23 cellular contexts compared by ENCODE assay signal in the genomic region with DNA sequence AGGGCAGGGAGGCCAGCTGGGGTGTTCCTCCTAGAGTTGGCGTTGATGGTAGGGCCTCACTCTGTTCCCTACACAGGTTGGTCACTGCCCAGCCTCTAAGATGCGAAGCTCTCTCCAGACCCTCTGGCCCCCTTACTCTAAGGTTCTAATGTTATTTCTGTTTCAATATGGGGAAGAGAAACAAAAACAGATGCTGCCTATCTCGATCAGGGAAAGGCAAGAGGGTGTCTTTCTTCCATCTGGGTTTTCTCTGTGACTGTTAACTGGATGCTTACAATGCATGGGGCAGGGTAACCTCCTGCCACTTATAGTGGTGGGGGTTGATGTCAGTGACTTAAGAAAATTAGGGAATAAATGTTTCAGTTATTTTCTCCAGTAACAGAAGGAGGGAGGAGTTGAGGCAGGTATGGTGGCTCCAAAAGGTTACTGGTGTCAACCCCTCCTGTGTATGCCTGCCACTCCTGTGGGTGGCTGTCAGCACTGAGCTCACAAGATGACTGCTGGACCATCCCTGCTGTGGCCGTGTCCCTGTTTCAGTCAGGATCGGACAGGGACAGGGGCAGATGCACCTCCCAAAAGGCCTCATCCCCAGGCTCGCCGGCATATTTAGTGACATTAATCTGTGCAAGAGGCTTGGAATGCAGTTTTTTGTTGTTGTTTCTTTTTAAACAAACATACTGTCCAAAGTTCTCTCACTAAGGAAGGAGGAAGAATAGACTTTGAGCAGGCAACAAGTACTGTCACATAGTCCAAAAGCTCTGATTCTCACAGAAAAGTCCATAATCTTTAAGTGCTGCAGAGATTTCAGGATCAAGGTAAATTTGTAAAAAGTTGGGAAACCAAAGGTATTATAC. TPM values are rescaled to one million over a fixed set of nuclear protein-coding genes. Genes with fewer than 3 reads are reported as not detected.
DNase-seq lines count a peak whose midpoint lies in the region; ATAC-seq, FAIRE-seq and TF ChIP-seq lines count a peak whose summit lies in the region.
"Had no signal": no experiment of that assay in that cellular context is flagged by ENCODE, and none has a peak within 500 bp of the region (broad histone marks: within the 10 kb centered on the region; RNA-seq: fewer than 3 reads in every experiment).

No MANE protein-coding gene starts in this region.

- BruUV-seq in HepG2 (replicated peaks; lab: Mats Ljungman, UMichigan) = no TSS peak

- POLR2A ChIA-PET in HepG2 (lab: Yijun Ruan, JAX) = no interaction called here

- H3K9me3 ChIP-seq in adipocyte (ENCODE audit: control insufficient read depth, low read length) = no peaks in the 10 kb centered on the region
- H3K9me3 ChIP-seq in HepG2 (ENCODE audit: low read length) = no peaks in the 10 kb centered on the region
- no peaks in the 10 kb centered on the region for H3K9me3 ChIP-seq in parathyroid adenoma (ENCODE audit: control insufficient read depth, low read length)
- H3K9me3 ChIP-seq in right cardiac atrium (ENCODE audit: control insufficient read depth, low read length) = no peaks in the 10 kb centered on the region
- no peaks in the 10 kb centered on the region for H3K9me3 ChIP-seq in WERI-Rb-1 (ENCODE audit: severe bottlenecking)
- no peaks in the 10 kb centered on the region for H3K9me3 ChIP-seq in heart right ventricle
- H3K9me3 ChIP-seq: BLaER1 treated with 17β-estradiol and CSF1 and Interleukin-3, amounts not matched to agents 10 nM and 100 nM; Peyer's patch; SJCRH30 had no signal

- TF ChIP-seq CTCF in HepG2 (CRISPR knock-in tag; IDR thresholded peaks at IDR 0.05) (no peak), parathyroid adenoma (IDR thresholded peaks at IDR 0.05) (no peak), WERI-Rb-1 (IDR thresholded peaks at IDR 0.05; ENCODE audit: low read depth, low read length) (no peak), heart right ventricle (IDR thresholded peaks at IDR 0.05) (no peak)

- CTCF ChIA-PET in HepG2 (lab: Yijun Ruan, JAX; ENCODE audit: low intra/inter-chr PET ratio, low total read pairs) = interaction anchor here (5.2 kb wide), 1 partner anchor 94 kb away, joined by 94 read pairs; no protein-coding TSS in a partner anchor

- no peak overlapping the region for H2AFZ ChIP-seq in HepG2 (ENCODE audit: low read length)
- H2AFZ ChIP-seq in parathyroid adenoma = peak overlapping the region; percentile 69

- H3K9ac ChIP-seq in adipocyte (ENCODE audit: low read length) (no peak overlapping the region), HepG2 (ENCODE audit: insufficient read depth, low read depth, low read length) (no peak overlapping the region), parathyroid adenoma (no peak overlapping the region)
- H3K9ac ChIP-seq: BLaER1 treated with 17β-estradiol and CSF1 and Interleukin-3, amounts not matched to agents 10 nM and 100 nM had no signal

- no peaks in the 10 kb centered on the region for H4K20me1 ChIP-seq in HepG2 (ENCODE audit: insufficient read depth, low read length)
- H4K20me1 ChIP-seq: BLaER1 treated with 17β-estradiol and CSF1 and Interleukin-3, amounts not matched to agents 10 nM and 100 nM had no signal

- H3K27ac ChIP-seq in HepG2 (ENCODE audit: extremely low read length, insufficient read depth, low read length) = no peak overlapping the region
- H3K27ac ChIP-seq in parathyroid adenoma = no peak overlapping the region
- H3K27ac ChIP-seq in right cardiac atrium (ENCODE audit: low read length) = no peak overlapping the region
- H3K27ac ChIP-seq in WERI-Rb-1 = no peak overlapping the region
- no peak overlapping the region for H3K27ac ChIP-seq in heart right ventricle
- H3K27ac ChIP-seq: 22Rv1; BLaER1 treated with 17β-estradiol and CSF1 and Interleukin-3, amounts not matched to agents 10 nM and 100 nM; Peyer's patch; SJCRH30 had no signal

- ATAC-seq in HepG2 (peak; percentile 56), right cardiac atrium (no peak), heart right ventricle (no peak)
- ATAC-seq: CD8-positive, alpha-beta T cell; K562 had no signal

- H3K79me2 ChIP-seq in HepG2 (ENCODE audit: insufficient read depth, low read length) (no peaks in the 10 kb centered on the region), parathyroid adenoma (no peaks in the 10 kb centered on the region)

- H3K4me1 ChIP-seq in adipocyte (ENCODE audit: control insufficient read depth, insufficient read depth, low read length) (no peaks in the 10 kb centered on the region), HepG2 (ENCODE audit: insufficient read depth, low read length) (peaks cover 13% of the 10 kb centered on the region), parathyroid adenoma (peaks cover 10% of the 10 kb centered on the region), right cardiac atrium (ENCODE audit: control insufficient read depth, insufficient read depth, low read length) (no peaks in the 10 kb centered on the region), heart right ventricle (peaks cover 0 to 17% (median 10%) of the 10 kb centered on the region in 9 donors)
- H3K4me1 ChIP-seq: SJCRH30 had no signal

- WGBS in HepG2 (ENCODE audit: low lambda C conversion rate) = 23% methylated on average over 7 of the region's 7 CpGs
- 82% methylated on average over 7 of the region's 7 CpGs for WGBS in right cardiac atrium
- 82 to 84% methylated on average over 7 of the region's 7 CpGs for WGBS in heart right ventricle, 2 donors

- TF ChIP-seq RAD21 in HepG2 (CRISPR knock-in tag; IDR thresholded peaks at IDR 0.05) = no peak

- DNase-seq in DMS 273 (lab: John Stamatoyannopoulos, UW; ENCODE audit: unreplicated experiment) = peak; percentile 22
- DNase-seq in DMS 273 treated with DMSO at 0.1 percent for 48 hours (lab: John Stamatoyannopoulos, UW) = no peak
- peak; percentile 31 for DNase-seq in adipocyte (ENCODE audit: low read depth)
- DNase-seq in HepG2 (ENCODE audit: low spot score) = no peak
- no peak for DNase-seq in right cardiac atrium
- no peak for DNase-seq in WERI-Rb-1
- no peak for DNase-seq in heart right ventricle
- DNase-seq: Calu3; CD8-positive, alpha-beta T cell; DMS53; EL; GF-D8; NCI-H1092; NCI-H1436; NCI-H187 treated with DMSO at 0.1 percent for 48 hours; Peyer's patch; SJCRH30 had no signal

- no peak overlapping the region for H3K4me3 ChIP-seq in adipocyte (ENCODE audit: low read length)
- no peak overlapping the region for H3K4me3 ChIP-seq in HepG2 (replicated peaks in 1 of 3; ENCODE audit: insufficient read depth in 1 of 3, low read depth in 2 of 3, low read length in 3 of 3)
- no peak overlapping the region for H3K4me3 ChIP-seq in parathyroid adenoma (ENCODE audit: low read depth, low read length)
- H3K4me3 ChIP-seq in right cardiac atrium (ENCODE audit: low read length) = no peak overlapping the region
- H3K4me3 ChIP-seq in WERI-Rb-1 (ENCODE audit: low read depth, low read length) = no peak overlapping the region
- no peak overlapping the region for H3K4me3 ChIP-seq in heart right ventricle
- H3K4me3 ChIP-seq: BLaER1 treated with 17β-estradiol and CSF1 and Interleukin-3, amounts not matched to agents 10 nM and 100 nM; K562; Peyer's patch; SJCRH30 had no signal

- H3K4me2 ChIP-seq in HepG2 (ENCODE audit: low read depth, low read length) = no peak overlapping the region; the same call in 1 of the 2 replicates
- no peak overlapping the region for H3K4me2 ChIP-seq in parathyroid adenoma (ENCODE audit: low read length)
- H3K4me2 ChIP-seq: BLaER1 treated with 17β-estradiol and CSF1 and Interleukin-3, amounts not matched to agents 10 nM and 100 nM had no signal

- no peak for TF ChIP-seq POLR2A in HepG2 (IDR thresholded peaks at IDR 0.05; ENCODE audit: insufficient read depth in 1 of 2, low read depth in 2 of 2, low read length in 2 of 2)

- in situ Hi-C loops in HepG2 (cut with HindIII; ENCODE audit: extremely low pct_ligation_motif_present, low pct_unique_long_range_greater_than_20kb) = loop anchor here (5.0 kb wide), 1 partner anchor 94 kb away; no protein-coding TSS in a partner anchor

- H3K27me3 ChIP-seq in adipocyte (replicated peaks; ENCODE audit: control insufficient read depth, insufficient read depth, low read length) = peaks cover 3% of the 10 kb centered on the region
- H3K27me3 ChIP-seq in HepG2 (ENCODE audit: control insufficient read depth in 1 of 2, insufficient read depth in 2 of 2, low read length in 2 of 2) = peaks cover 2 to 19% of the 10 kb centered on the region in 2 experiments; a peak in 3 of 5 replicates
- H3K27me3 ChIP-seq in parathyroid adenoma (ENCODE audit: control insufficient read depth, insufficient read depth, low read length) = no peaks in the 10 kb centered on the region
- H3K27me3 ChIP-seq in right cardiac atrium (ENCODE audit: control insufficient read depth, insufficient read depth) = no peaks in the 10 kb centered on the region
- no peaks in the 10 kb centered on the region for H3K27me3 ChIP-seq in WERI-Rb-1 (ENCODE audit: insufficient read depth, low read depth, severe bottlenecking)
- peaks cover 0 to 32% (median 0%) of the 10 kb centered on the region in 7 donors for H3K27me3 ChIP-seq in heart right ventricle
- H3K27me3 ChIP-seq: Peyer's patch had no signal

- no peaks in the 10 kb centered on the region for H3K36me3 ChIP-seq in adipocyte (ENCODE audit: control insufficient read depth, insufficient read depth, low read length, severe bottlenecking)
- no peaks in the 10 kb centered on the region for H3K36me3 ChIP-seq in HepG2 (replicated peaks in 1 of 2; ENCODE audit: control insufficient read depth in 1 of 2, insufficient read depth in 2 of 2, low read length in 2 of 2)
- H3K36me3 ChIP-seq in parathyroid adenoma (ENCODE audit: control insufficient read depth, insufficient read depth, low read length) = no peaks in the 10 kb centered on the region
- no peaks in the 10 kb centered on the region for H3K36me3 ChIP-seq in WERI-Rb-1
- H3K36me3 ChIP-seq in heart right ventricle = no peaks in the 10 kb centered on the region
- H3K36me3 ChIP-seq: BLaER1 treated with 17β-estradiol and CSF1 and Interleukin-3, amounts not matched to agents 10 nM and 100 nM; Peyer's patch; SJCRH30 had no signal

- TF ChIP-seq EP300 in HepG2 (IDR thresholded peaks at IDR 0.05; ENCODE audit: low read depth in 2 of 2, low read length in 2 of 2) = no peak
- no peak for TF ChIP-seq EP300 in HepG2 (CRISPR knock-in tag; IDR thresholded peaks at IDR 0.05; ENCODE audit: borderline replicate concordance)

- intact Hi-C loops in HepG2 (cut with micrococcal nuclease; ENCODE audit: unreplicated experiment) (loop anchor here (10.0 kb wide), 2 partner anchors 217 to 397 kb away; no protein-coding TSS in a partner anchor), right cardiac atrium (cut with DNase I) (loop anchor here in 3 of 4 donors (2.0 to 5.0 kb wide), 3 partner anchors 93 to 95 kb away; no protein-coding TSS in a partner anchor), heart right ventricle (cut with DNase I) (loop anchor here in 8 of 10 donors (2.0 to 10.0 kb wide), 6 partner anchors 39 to 497 kb away; a partner anchor contains a TSS)

- no peak for FAIRE-seq in HepG2 (lab: Jason Lieb, UNC)
- FAIRE-seq: GM19239, H54, K562 had no signal

RNA-seq across cellular contexts. Expression of a gene that starts 39.6 kb away (rescaled TPM):
- total RNA-seq in HepG2 (2016; rRNA removed; fragmentation: Illumina TruSeq; extraction: Trizol) (25.7 and 27.5 TPM in 2 replicates), right cardiac atrium (10 to 100 TPM; 72.2 to 86.9 (median 79.7) TPM), heart right ventricle (100 to 1,000 TPM in 1 of 10 donors, 10 to 100 TPM in 9; 63.9 to 121 (median 80.9) TPM)
- total RNA-seq in HepG2 (2016; cell fraction: cytosol; rRNA removed; fragmentation: Illumina TruSeq; extraction: Trizol; ENCODE audit: low read depth) = 7.4 and 7.8 TPM in 2 replicates
- total RNA-seq in HepG2 (2016; cell fraction: insoluble cytoplasmic fraction; rRNA removed; fragmentation: Illumina TruSeq; extraction: Trizol) = 19.4 and 28.6 TPM in 2 replicates
- 14.0 and 17.5 TPM in 2 replicates for total RNA-seq in HepG2 (2016; cell fraction: membrane; rRNA removed; fragmentation: Illumina TruSeq; extraction: Trizol)
- 45.1 and 48.0 TPM in 2 replicates for total RNA-seq in HepG2 (2016; cell fraction: nucleus; rRNA removed; fragmentation: Illumina TruSeq; extraction: Trizol)
- polyA plus RNA-seq in HepG2 (2011; rRNA removed) (32.9 and 40.2 TPM in 2 replicates), right cardiac atrium (78.0 TPM), heart right ventricle (10 to 100 TPM; 58.5 to 59.9 TPM)
- polyA plus RNA-seq in HepG2 (2011; cell fraction: cytosol; rRNA removed) = 20.4 and 33.2 TPM in 2 replicates
- 7.1 and 9.3 TPM in 2 replicates for polyA plus RNA-seq in HepG2 (2011; cell fraction: nucleus; rRNA removed)
- 44.2 and 45.6 TPM in 2 replicates for polyA plus RNA-seq in HepG2 (2012)
- 8.7 TPM in 2 replicates for polyA plus RNA-seq in HepG2 (2016; cell fraction: cytosol; fragmentation: Illumina TruSeq; extraction: Trizol; ENCODE audit: low read depth)
- polyA plus RNA-seq in HepG2 (2016; cell fraction: insoluble cytoplasmic fraction; fragmentation: Illumina TruSeq; extraction: Trizol; ENCODE audit: low read depth) = 42.0 and 43.1 TPM in 2 replicates
- polyA plus RNA-seq in HepG2 (2016; cell fraction: membrane; fragmentation: Illumina TruSeq; extraction: Trizol; ENCODE audit: low read depth) = 15.9 and 18.3 TPM in 2 replicates
- 71.1 and 87.2 TPM in 2 replicates for polyA plus RNA-seq in HepG2 (2016; cell fraction: nucleus; fragmentation: Illumina TruSeq; extraction: Trizol; ENCODE audit: insufficient read depth, low read depth)
- 30.6 and 35.4 TPM in 2 replicates for polyA minus RNA-seq in HepG2 (2011; rRNA and poly(A)+ RNA removed; ENCODE audit: low replicate concordance)
- polyA minus RNA-seq in HepG2 (2011; cell fraction: cytosol; rRNA and poly(A)+ RNA removed) = 23.1 and 27.5 TPM in 2 replicates
- polyA minus RNA-seq in HepG2 (2011; cell fraction: nucleus; rRNA and poly(A)+ RNA removed) = 19.3 and 28.8 TPM in 2 replicates

Comparison
In these comparisons a context has a peak if more than half of its experiments do, and no peak if none do; other contexts are left out.
1. DNase-seq: peak in DMS 273 (single experiment) and adipocyte (single experiment); none in DMS 273 treated with DMSO at 0.1 percent for 48 hours (single experiment), HepG2 (single experiment), right cardiac atrium (0 of 3), WERI-Rb-1 (single experiment) and heart right ventricle (0 of 2).